In genomic region chr6:168451805-168452204, GRCh38 we compare ENCODE assay signal across 14 cellular contexts. TPM values are rescaled to one million over a fixed set of nuclear protein-coding genes. Genes with fewer than 3 reads are reported as not detected.
DNase-seq lines count a peak whose midpoint lies in the region; ATAC-seq and TF ChIP-seq lines count a peak whose summit lies in the region.
"Had no signal": no experiment of that assay in that cellular context is flagged by ENCODE, and none has a peak within 500 bp of the region (broad histone marks: within the 10 kb centered on the region; RNA-seq: fewer than 3 reads in every experiment).

No MANE protein-coding gene starts in this region.

- H3K27me3 Mint-ChIP-seq in Calu3 (ENCODE audit: unreplicated experiment) (peaks cover 54% of the 10 kb centered on the region), chondrocyte (ENCODE audit: low read depth) (peaks cover 25% of the 10 kb centered on the region)

- H3K4me1 Mint-ChIP-seq in Calu3 (ENCODE audit: low read depth, unreplicated experiment) (no peaks in the 10 kb centered on the region), chondrocyte (ENCODE audit: low read depth) (peaks cover 39% of the 10 kb centered on the region)

- no peaks in the 10 kb centered on the region for H3K9me3 ChIP-seq in mucosa of descending colon
- H3K9me3 ChIP-seq: body of pancreas had no signal

- no peaks in the 10 kb centered on the region for H3K36me3 ChIP-seq in mucosa of descending colon (ENCODE audit: low read depth)

- H3K27ac Mint-ChIP-seq in Calu3 (ENCODE audit: unreplicated experiment) (no peak overlapping the region), chondrocyte (ENCODE audit: unreplicated experiment) (no peak overlapping the region)
- H3K27ac Mint-ChIP-seq: IgD-negative memory B cell had no signal

- no peak overlapping the region for H3K4me3 ChIP-seq in mucosa of descending colon
- H3K4me3 ChIP-seq: body of pancreas had no signal

- peak; percentile 16 for ATAC-seq in mucosa of descending colon
- ATAC-seq in HG02884 (IDR thresholded peaks at IDR 0.05; ENCODE audit: unreplicated experiment) = no peak
- ATAC-seq: body of pancreas, esophagus mucosa had no signal

- TF ChIP-seq CTCF in Calu3 (IDR thresholded peaks at IDR 0.05; ENCODE audit: unreplicated experiment) = peak; percentile 56
- TF ChIP-seq CTCF in chondrocyte (IDR thresholded peaks at IDR 0.05) = peak; percentile 76
- no peak for TF ChIP-seq CTCF in mucosa of descending colon (IDR thresholded peaks at IDR 0.05)

- intact Hi-C loops in Calu3 (cut with micrococcal nuclease; ENCODE audit: unreplicated experiment) = no loop called here
- intact Hi-C loops in mucosa of descending colon (cut with DNase I, micrococcal nuclease) = no loop called here

- no peak for DNase-seq in Calu3
- peak; percentile 39 for DNase-seq in NCI-H1092 (lab: John Stamatoyannopoulos, UW)
- no peak for DNase-seq in chondrocyte (ENCODE audit: low spot score)
- no peak for DNase-seq in mucosa of descending colon
- DNase-seq in HPDE6-E6E7 (ENCODE audit: extremely low spot score) = no peak
- DNase-seq in GM19240 (ENCODE audit: insufficient read length, low spot score) = no peak
- no peak for DNase-seq in T1000 (lab: John Stamatoyannopoulos, UW)
- DNase-seq: body of pancreas, kidney glomerular epithelial cell had no signal

- H3K4me3 Mint-ChIP-seq in Calu3 (ENCODE audit: low read depth, unreplicated experiment) (no peak overlapping the region), chondrocyte (ENCODE audit: unreplicated experiment) (no peak overlapping the region)
- H3K4me3 Mint-ChIP-seq: CD14-positive monocyte, IgD-negative memory B cell had no signal

- no TSS peak for BruUV-seq in Calu3 (replicated peaks; lab: Mats Ljungman, UMichigan)

- no peaks in the 10 kb centered on the region for H3K9me3 Mint-ChIP-seq in Calu3 (ENCODE audit: low read depth, unreplicated experiment)
- no peaks in the 10 kb centered on the region for H3K9me3 Mint-ChIP-seq in chondrocyte (ENCODE audit: low read depth)
- H3K9me3 Mint-ChIP-seq: CD14-positive monocyte, IgD-negative memory B cell had no signal

- no peaks in the 10 kb centered on the region for H3K36me3 Mint-ChIP-seq in Calu3 (ENCODE audit: insufficient read depth, unreplicated experiment)
- peaks cover 14% of the 10 kb centered on the region for H3K36me3 Mint-ChIP-seq in chondrocyte (ENCODE audit: low read depth)
- H3K36me3 Mint-ChIP-seq: CD14-positive monocyte had no signal

- CTCF ChIA-PET in Calu3 (lab: Charles Lee) = interaction anchor here (1.0 kb wide), 2 partner anchors 259 to 426 kb away, joined by 3 to 4 read pairs; no protein-coding TSS in a partner anchor

- H3K4me1 ChIP-seq in mucosa of descending colon (ENCODE audit: low read depth) = no peaks in the 10 kb centered on the region
- H3K4me1 ChIP-seq: body of pancreas had no signal

RNA-seq across cellular contexts. Expression of gene SMOC2, which starts 10.8 kb away (rescaled TPM):
- 0.73 and 1.1 TPM in 2 replicates for total RNA-seq in Calu3 (2022)
- 56.3 to 148 TPM (median 145 TPM) in 3 replicates for total RNA-seq in chondrocyte
- 10 to 100 TPM; 11.4 to 40.4 (median 18.8) TPM for total RNA-seq in mucosa of descending colon
- total RNA-seq: NCI-H460 had no signal
